In the genomic region with DNA sequence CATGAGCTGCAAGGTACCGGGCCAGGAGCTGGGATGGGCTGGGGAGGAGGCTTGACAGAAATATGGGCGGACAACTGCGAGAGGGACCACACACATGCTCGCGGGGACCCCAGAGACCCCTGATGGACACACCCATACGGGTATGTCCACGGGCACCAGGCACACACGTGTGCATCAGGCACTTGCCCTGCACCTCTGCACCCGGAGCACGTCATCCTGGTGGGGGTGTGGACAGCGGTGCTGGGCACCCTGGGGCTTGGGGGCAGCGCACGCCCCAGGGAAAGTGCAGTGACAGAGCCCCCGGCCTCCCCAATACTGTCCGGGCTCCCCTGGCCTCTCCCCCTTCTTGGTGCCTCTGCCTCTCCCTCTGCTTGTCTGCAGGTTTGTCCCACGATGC, we compare ENCODE assay signal across 12 cellular contexts. TPM values are rescaled to one million over a fixed set of nuclear protein-coding genes. Genes with fewer than 3 reads are reported as not detected.
DNase-seq lines count a peak whose midpoint lies in the region; ATAC-seq and TF ChIP-seq lines count a peak whose summit lies in the region.
"Had no signal": no experiment of that assay in that cellular context is flagged by ENCODE, and none has a peak within 500 bp of the region (broad histone marks: within the 10 kb centered on the region; RNA-seq: fewer than 3 reads in every experiment).

No MANE protein-coding gene starts in this region.

- WGBS in heart right ventricle, 2 donors: 65 to 69% methylated on average over 16 of the region's 16 CpGs
- WGBS in aorta, 2 donors: 86 to 87% methylated on average over 16 of the region's 16 CpGs

- peak overlapping the region; percentile 92 for H3K4me3 Mint-ChIP-seq in central memory CD8-positive, alpha-beta T cell
- peak overlapping the region in 4 of 8 donors; percentile 36 to 78 (median 51) for H3K4me3 Mint-ChIP-seq in naive B cell

- H3K9ac ChIP-seq in MM.1S (ENCODE audit: low read length): no peak overlapping the region

- no peaks in the 10 kb centered on the region for H4K20me1 ChIP-seq in MM.1S (ENCODE audit: insufficient read depth, low read length)

- H3K4me2 ChIP-seq in MM.1S (ENCODE audit: low read depth, low read length): no peak overlapping the region
- H3K4me2 ChIP-seq: hepatocyte had no signal

- peaks cover 73% of the 10 kb centered on the region for H3K36me3 Mint-ChIP-seq in central memory CD8-positive, alpha-beta T cell (ENCODE audit: insufficient read depth)
- H3K36me3 Mint-ChIP-seq in naive B cell: no peaks in the 10 kb centered on the region

- no peaks in the 10 kb centered on the region for H3K9me3 Mint-ChIP-seq in central memory CD8-positive, alpha-beta T cell
- no peaks in the 10 kb centered on the region for H3K9me3 Mint-ChIP-seq in naive B cell

- peaks cover 16% of the 10 kb centered on the region for H3K79me2 ChIP-seq in MM.1S (ENCODE audit: low read length)
- H3K79me2 ChIP-seq: hepatocyte had no signal

- peaks cover 59% of the 10 kb centered on the region for H3K4me1 Mint-ChIP-seq in central memory CD8-positive, alpha-beta T cell
- peaks cover 45 to 70% (median 47%) of the 10 kb centered on the region in 3 donors for H3K4me1 Mint-ChIP-seq in naive B cell

- H2AFZ ChIP-seq in MM.1S (ENCODE audit: low read length): no peak overlapping the region
- H2AFZ ChIP-seq: hepatocyte had no signal

- H3K4me3 ChIP-seq in heart right ventricle (no peak overlapping the region), vagina (no peak overlapping the region), aorta (ENCODE audit: low read length in 2 of 2) (no peak overlapping the region), MM.1S (ENCODE audit: low read length) (no peak overlapping the region)
- H3K4me3 ChIP-seq: hepatocyte had no signal

- DNase-seq in heart right ventricle (no peak), Right ventricle myocardium superior (no peak), naive B cell (no peak), vagina (ENCODE audit: extremely low spot score in 2 of 2) (no peak), aorta (no peak), GM19238 (ENCODE audit: insufficient read length, low spot score) (no peak), MM.1S (no peak)
- DNase-seq in central memory CD8-positive, alpha-beta T cell (ENCODE audit: low spot score in 2 of 2): no peak
- DNase-seq: NCI-H1092 had no signal

- no peaks in the 10 kb centered on the region for H3K27me3 Mint-ChIP-seq in central memory CD8-positive, alpha-beta T cell
- H3K27me3 Mint-ChIP-seq in naive B cell: no peaks in the 10 kb centered on the region

- TF ChIP-seq POLR2A in vagina (IDR thresholded peaks at IDR 0.05): no peak

- H3K27ac Mint-ChIP-seq in central memory CD8-positive, alpha-beta T cell (ENCODE audit: low read depth): peak overlapping the region; percentile 95
- peak overlapping the region in 5 of 6 donors; percentile 88 to 96 (median 92) for H3K27ac Mint-ChIP-seq in naive B cell

- intact Hi-C loops in heart right ventricle (cut with DNase I) (loop anchor here in 5 of 10 donors (5.0 to 10.0 kb wide), 5 partner anchors 38 to 290 kb away; a partner anchor contains a TSS), Right ventricle myocardium superior (cut with DNase I) (loop anchor here (5.0 kb wide), 1 partner anchor 38 kb away; no protein-coding TSS in a partner anchor), vagina (cut with DNase I) (loop anchor here (5.0 kb wide), 3 partner anchors 113 to 398 kb away; a partner anchor contains a TSS), aorta (cut with DNase I) (loop anchor here (10.0 kb wide), 2 partner anchors 390 to 1760 kb away; no protein-coding TSS in a partner anchor)

- peaks cover 0 to 8% (median 0%) of the 10 kb centered on the region in 9 donors for H3K36me3 ChIP-seq in heart right ventricle
- H3K36me3 ChIP-seq in vagina: no peaks in the 10 kb centered on the region
- no peaks in the 10 kb centered on the region for H3K36me3 ChIP-seq in aorta (ENCODE audit: control insufficient read depth in 1 of 2, insufficient read depth in 2 of 2, low read length in 1 of 2)
- no peaks in the 10 kb centered on the region for H3K36me3 ChIP-seq in MM.1S (replicated peaks; ENCODE audit: insufficient read depth, low read length)

- TF ChIP-seq CTCF in heart right ventricle (IDR thresholded peaks at IDR 0.05) (no peak), vagina (IDR thresholded peaks at IDR 0.05) (no peak), MM.1S (IDR thresholded peaks at IDR 0.05; ENCODE audit: low read length) (no peak)

- H3K27ac ChIP-seq in heart right ventricle (peak overlapping the region in 8 of 10 donors; percentile 89 to 100 (median 97)), vagina (peak overlapping the region; percentile 97), aorta (ENCODE audit: low read depth in 1 of 2, low read length in 2 of 2) (peak overlapping the region in 1 of 2 donors; percentile 99), MM.1S (ENCODE audit: low read length) (no peak overlapping the region)
- H3K27ac ChIP-seq: epithelial cell of prostate, hepatocyte had no signal

- ATAC-seq in heart right ventricle (no peak), Right ventricle myocardium superior (ENCODE audit: poor library complexity) (no peak), naive B cell (ENCODE audit: low read depth in 2 of 2) (no peak), aorta (ENCODE audit: low FRiP score) (no peak)
- ATAC-seq in central memory CD8-positive, alpha-beta T cell (replicated peaks; ENCODE audit: extremely low read depth, poor library complexity, severe bottlenecking): no peak

- H3K4me1 ChIP-seq in heart right ventricle (peaks cover 75 to 100% (median 97%) of the 10 kb centered on the region in 9 donors), vagina (peaks cover 100% of the 10 kb centered on the region), aorta (ENCODE audit: control insufficient read depth in 1 of 2, insufficient read depth in 2 of 2, low read length in 2 of 2) (peaks cover 0 to 2% of the 10 kb centered on the region in 2 donors), MM.1S (ENCODE audit: low read length) (peaks cover 17% of the 10 kb centered on the region; the same call in 1 of the 2 replicates)

- H3K9me3 ChIP-seq in heart right ventricle (no peaks in the 10 kb centered on the region), vagina (no peaks in the 10 kb centered on the region), aorta (ENCODE audit: control insufficient read depth, low read length) (no peaks in the 10 kb centered on the region), MM.1S (replicated peaks; ENCODE audit: insufficient read depth, low read length) (no peaks in the 10 kb centered on the region)

- no peaks in the 10 kb centered on the region for H3K9me2 ChIP-seq in MM.1S (replicated peaks; ENCODE audit: insufficient read depth, low read length)

- peaks cover 8% of the 10 kb centered on the region; the same call in 1 of the 2 replicates for H3F3A ChIP-seq in MM.1S (ENCODE audit: insufficient read depth, low read length)

- H3K27me3 ChIP-seq in heart right ventricle: peaks cover 0 to 27% (median 0%) of the 10 kb centered on the region in 7 donors
- H3K27me3 ChIP-seq in vagina: no peaks in the 10 kb centered on the region
- H3K27me3 ChIP-seq in aorta (ENCODE audit: control insufficient read depth in 1 of 2, insufficient read depth in 2 of 2, low read length in 1 of 2): no peaks in the 10 kb centered on the region
- H3K27me3 ChIP-seq in MM.1S (replicated peaks; ENCODE audit: insufficient read depth, low read length): peaks cover 12% of the 10 kb centered on the region; the same call in 1 of the 2 replicates

RNA-seq across cellular contexts. Expression of a gene that starts 1.7 kb away (rescaled TPM):
- 100 to 1,000 TPM in 1 of 10 donors, 10 to 100 TPM in 9; 34.0 to 131 (median 51.0) TPM for total RNA-seq in heart right ventricle
- polyA plus RNA-seq in heart right ventricle: 100 to 1,000 TPM; 149 to 170 TPM
- 71.8 TPM for total RNA-seq in Right ventricle myocardium superior
- polyA plus RNA-seq in naive B cell (ENCODE audit: low read depth in 6 of 6): 100 to 1,000 TPM; 115 to 495 (median 235) TPM
- total RNA-seq in vagina: 7.6 TPM
- total RNA-seq in aorta: 100 to 1,000 TPM; 229 to 236 TPM
- 1,000 to 10,000 TPM in 1 of 2 donors, 100 to 1,000 TPM in 1; 740 to 1,123 TPM for polyA plus RNA-seq in aorta
- total RNA-seq: H4 had no signal

RNA-seq across cellular contexts. Expression of a gene that starts 6.1 kb away (rescaled TPM):
- 1 to 10 TPM; 2.3 to 5.2 (median 4.2) TPM for total RNA-seq in heart right ventricle
- 10 to 100 TPM in 1 of 2 donors, 1 to 10 TPM in 1; 8.4 to 10.0 TPM for polyA plus RNA-seq in heart right ventricle
- 6.2 TPM for total RNA-seq in Right ventricle myocardium superior
- 10 to 100 TPM in 3 of 6 donors, 1 to 10 TPM in 3; 3.5 to 13.6 (median 8.3) TPM for polyA plus RNA-seq in naive B cell (ENCODE audit: low read depth in 6 of 6)
- total RNA-seq in vagina: 5.9 TPM
- total RNA-seq in aorta: 10 to 100 TPM in 1 of 2 donors, 1 to 10 TPM in 1; 8.6 to 30.5 TPM
- 10 to 100 TPM in 1 of 2 donors, 1 to 10 TPM in 1; 9.6 to 33.8 TPM for polyA plus RNA-seq in aorta

RNA-seq across cellular contexts. Expression of a gene that starts 10.4 kb away (rescaled TPM):
- total RNA-seq in heart right ventricle (1,000 to 10,000 TPM in 3 of 10 donors, 100 to 1,000 TPM in 7; 731 to 1,223 (median 884) TPM), Right ventricle myocardium superior (1,011 TPM), vagina (126 TPM), aorta (100 to 1,000 TPM; 267 to 352 TPM)
- polyA plus RNA-seq in heart right ventricle (1,000 to 10,000 TPM; 1,120 to 1,194 TPM), naive B cell (ENCODE audit: low read depth in 6 of 6) (10 to 100 TPM in 2 of 6 donors, 1 to 10 TPM in 4; 2.0 to 27.3 (median 8.4) TPM), aorta (100 to 1,000 TPM; 432 to 698 TPM)

RNA-seq across cellular contexts. Expression of a gene that starts 41.4 kb away (rescaled TPM):
- total RNA-seq in heart right ventricle (1 to 10 TPM in 8 of 10 donors, under 1 TPM in 2; 0.93 to 2.3 (median 1.7) TPM), Right ventricle myocardium superior (3.1 TPM), vagina (9.3 TPM), aorta (1 to 10 TPM; 1.9 to 7.5 TPM)
- polyA plus RNA-seq in heart right ventricle (1 to 10 TPM; 1.3 to 2.6 TPM), naive B cell (ENCODE audit: low read depth in 6 of 6) (1 to 10 TPM; 1.4 to 3.3 (median 1.9) TPM), aorta (1 to 10 TPM in 1 of 2 donors, under 1 TPM in 1; 0.75 to 4.2 TPM)
